In genomic region chr5:128536229-128536860, GRCh38 we compare ENCODE assay signal across 13 cellular contexts. TPM values are rescaled to one million over a fixed set of nuclear protein-coding genes. Genes with fewer than 3 reads are reported as not detected.
DNase-seq lines count a peak whose midpoint lies in the region; ATAC-seq, FAIRE-seq and TF ChIP-seq lines count a peak whose summit lies in the region.
"Had no signal": no experiment of that assay in that cellular context is flagged by ENCODE, and none has a peak within 500 bp of the region (broad histone marks: within the 10 kb centered on the region; RNA-seq: fewer than 3 reads in every experiment).

No MANE protein-coding gene starts in this region.

- ATAC-seq in right cardiac atrium, result no peak
- no peak for ATAC-seq in psoas muscle
- no peak for ATAC-seq in effector memory CD8-positive, alpha-beta T cell (replicated peaks)
- ATAC-seq in stimulated activated naive CD8-positive, alpha-beta T cell treated with anti-CD3 and anti-CD28 coated beads, Interleukin-15, amount 100 ng/mL, for 72 hours, result no peak

- H3K4me1 Mint-ChIP-seq in astrocyte (ENCODE audit: low read depth, unreplicated experiment), result peaks cover 21% of the 10 kb centered on the region
- no peaks in the 10 kb centered on the region for H3K4me1 Mint-ChIP-seq in effector memory CD8-positive, alpha-beta T cell (ENCODE audit: low read depth in 2 of 2)
- H3K4me1 Mint-ChIP-seq in stimulated activated naive CD8-positive, alpha-beta T cell treated with anti-CD3 and anti-CD28 coated beads, Interleukin-15, amount 100 ng/mL, for 72 hours, result peaks cover 8% of the 10 kb centered on the region

- no peaks in the 10 kb centered on the region for H3K27me3 Mint-ChIP-seq in astrocyte (ENCODE audit: low read depth, unreplicated experiment)
- H3K27me3 Mint-ChIP-seq in effector memory CD8-positive, alpha-beta T cell, result peaks cover 6 to 34% of the 10 kb centered on the region in 2 donors
- H3K27me3 Mint-ChIP-seq in stimulated activated naive CD8-positive, alpha-beta T cell treated with anti-CD3 and anti-CD28 coated beads, Interleukin-15, amount 100 ng/mL, for 72 hours, result peaks cover 62% of the 10 kb centered on the region

- 46% methylated on average over 27 of the region's 27 CpGs for WGBS in right cardiac atrium
- WGBS in psoas muscle, 3 donors, result 68 to 76% (median 73%) methylated on average over 27 of the region's 27 CpGs
- WGBS in suprapubic skin, result 66% methylated on average over 27 of the region's 27 CpGs

- H3K27me3 ChIP-seq in HAP-1 (ENCODE audit: low read depth) (no peaks in the 10 kb centered on the region), astrocyte (ENCODE audit: insufficient read depth, low read length) (no peaks in the 10 kb centered on the region), right cardiac atrium (ENCODE audit: control insufficient read depth, insufficient read depth) (no peaks in the 10 kb centered on the region), psoas muscle (ENCODE audit: insufficient read depth in 3 of 3, low read length in 2 of 3) (peaks cover 0 to 49% (median 20%) of the 10 kb centered on the region in 3 donors), suprapubic skin (peaks cover 40% of the 10 kb centered on the region)

- no peak for TF ChIP-seq EP300 in suprapubic skin (IDR thresholded peaks at IDR 0.05)

- no peak for FAIRE-seq in astrocyte (lab: Jason Lieb, UNC)
- FAIRE-seq: islet of Langerhans had no signal

- H3K9me3 ChIP-seq in HAP-1 (no peaks in the 10 kb centered on the region), astrocyte (ENCODE audit: insufficient read depth, low read depth, low read length) (no peaks in the 10 kb centered on the region), right cardiac atrium (ENCODE audit: control insufficient read depth, low read length) (no peaks in the 10 kb centered on the region), psoas muscle (no peaks in the 10 kb centered on the region), suprapubic skin (no peaks in the 10 kb centered on the region)

- DNase-seq in HAP-1 (ENCODE audit: low spot score in 2 of 2) (peak; percentile 3 to 55), astrocyte (ENCODE audit: low read depth) (no peak), right cardiac atrium (no peak), psoas muscle (no peak), suprapubic skin (ENCODE audit: low spot score in 2 of 2) (no peak)
- no peak for DNase-seq in stimulated activated naive CD4-positive, alpha-beta T cell treated with Interleukin-2 at 50 U/mL for 16 hours (lab: John Stamatoyannopoulos, UW)
- no peak for DNase-seq in effector memory CD8-positive, alpha-beta T cell
- no peak for DNase-seq in stimulated activated naive CD8-positive, alpha-beta T cell treated with anti-CD3 and anti-CD28 coated beads, Interleukin-15, amount 100 ng/mL, for 72 hours
- DNase-seq: central memory CD4-positive, alpha-beta T cell; DND-41; NCI-H226; SW 1271 had no signal

- no peak for TF ChIP-seq POLR2A in suprapubic skin (IDR thresholded peaks at IDR 0.05)

- H3K4me3 Mint-ChIP-seq in astrocyte (ENCODE audit: unreplicated experiment), result peak overlapping the region; percentile 93
- H3K4me3 Mint-ChIP-seq in effector memory CD8-positive, alpha-beta T cell, result no peak overlapping the region
- no peak overlapping the region for H3K4me3 Mint-ChIP-seq in stimulated activated naive CD8-positive, alpha-beta T cell treated with anti-CD3 and anti-CD28 coated beads, Interleukin-15, amount 100 ng/mL, for 72 hours

- H3K9me3 Mint-ChIP-seq in astrocyte (ENCODE audit: unreplicated experiment), result no peaks in the 10 kb centered on the region
- H3K9me3 Mint-ChIP-seq in effector memory CD8-positive, alpha-beta T cell, result no peaks in the 10 kb centered on the region
- no peaks in the 10 kb centered on the region for H3K9me3 Mint-ChIP-seq in stimulated activated naive CD8-positive, alpha-beta T cell treated with anti-CD3 and anti-CD28 coated beads, Interleukin-15, amount 100 ng/mL, for 72 hours

- peaks cover 34% of the 10 kb centered on the region for H3K79me2 ChIP-seq in astrocyte (ENCODE audit: insufficient read depth, low read length)

- H3K4me2 ChIP-seq in astrocyte (ENCODE audit: low read length), result peak overlapping the region; percentile 96

- H3K36me3 ChIP-seq in HAP-1 (replicated peaks) (peaks cover 19% of the 10 kb centered on the region), astrocyte (ENCODE audit: insufficient read depth, low read length) (no peaks in the 10 kb centered on the region), psoas muscle (ENCODE audit: insufficient read depth in 1 of 2, low read depth in 1 of 2) (no peaks in the 10 kb centered on the region), suprapubic skin (no peaks in the 10 kb centered on the region)

- no peak for TF ChIP-seq CTCF in astrocyte (IDR thresholded peaks at IDR 0.05; ENCODE audit: insufficient read depth, low read depth, low read length)
- no peak for TF ChIP-seq CTCF in psoas muscle (IDR thresholded peaks at IDR 0.05)
- TF ChIP-seq CTCF in suprapubic skin (IDR thresholded peaks at IDR 0.05), result no peak

- peaks cover 15% of the 10 kb centered on the region for H3K36me3 Mint-ChIP-seq in astrocyte (ENCODE audit: low read depth, unreplicated experiment)
- H3K36me3 Mint-ChIP-seq in effector memory CD8-positive, alpha-beta T cell (ENCODE audit: insufficient read depth), result no peaks in the 10 kb centered on the region

- H3K4me1 ChIP-seq in HAP-1 (peaks cover 22% of the 10 kb centered on the region), astrocyte (ENCODE audit: insufficient read depth, low read length) (peaks cover 4% of the 10 kb centered on the region), right cardiac atrium (ENCODE audit: control insufficient read depth, insufficient read depth, low read length) (no peaks in the 10 kb centered on the region), psoas muscle (peaks cover 12% of the 10 kb centered on the region), suprapubic skin (peaks cover 25% of the 10 kb centered on the region)

- peak overlapping the region; percentile 84 for H2AFZ ChIP-seq in astrocyte (ENCODE audit: low read depth, low read length)

- intact Hi-C loops in right cardiac atrium (cut with DNase I) (no loop called here), psoas muscle (cut with DNase I) (no loop called here)

- peak overlapping the region; percentile 42 for H3K27ac Mint-ChIP-seq in astrocyte (ENCODE audit: unreplicated experiment)
- no peak overlapping the region for H3K27ac Mint-ChIP-seq in effector memory CD8-positive, alpha-beta T cell
- H3K27ac Mint-ChIP-seq in stimulated activated naive CD8-positive, alpha-beta T cell treated with anti-CD3 and anti-CD28 coated beads, Interleukin-15, amount 100 ng/mL, for 72 hours, result no peak overlapping the region

- H3K9ac ChIP-seq in astrocyte (ENCODE audit: low read length), result peak overlapping the region; percentile 81

- H4K20me1 ChIP-seq in astrocyte (ENCODE audit: insufficient read depth, low read length), result peaks cover 21% of the 10 kb centered on the region

- in situ Hi-C loops in HAP-1 (cut with MboI; ENCODE audit: low sequenced_read_pairs), result no loop called here

- H3K27ac ChIP-seq in astrocyte (ENCODE audit: low read depth, low read length) (no peak overlapping the region), right cardiac atrium (ENCODE audit: low read length) (no peak overlapping the region), psoas muscle (no peak overlapping the region), suprapubic skin (no peak overlapping the region)

- peak overlapping the region; percentile 72 for H3K4me3 ChIP-seq in HAP-1
- peak overlapping the region; percentile 75 for H3K4me3 ChIP-seq in astrocyte (ENCODE audit: insufficient read depth, low read depth, low read length)
- H3K4me3 ChIP-seq in right cardiac atrium (ENCODE audit: low read length), result peak overlapping the region; percentile 39
- peak overlapping the region; percentile 72 for H3K4me3 ChIP-seq in psoas muscle
- H3K4me3 ChIP-seq in suprapubic skin, result no peak overlapping the region

RNA-seq across cellular contexts. Expression of gene FBN2, which starts 1.7 kb away (rescaled TPM):
- 105 and 176 TPM in 2 replicates for total RNA-seq in astrocyte
- 1 to 10 TPM in 2 of 4 donors, under 1 TPM in 2; 0.51 to 1.7 (median 0.94) TPM for total RNA-seq in right cardiac atrium
- polyA plus RNA-seq in right cardiac atrium, result 1.5 TPM
- total RNA-seq in psoas muscle, result under 1 TPM; 0.02 to 0.46 (median 0.13) TPM
- polyA plus RNA-seq in psoas muscle, result under 1 TPM in 2 of 3 donors, not detected in 1; under 0.01 to 0.03 TPM
- total RNA-seq in suprapubic skin, result 1 to 10 TPM in 1 of 4 donors, under 1 TPM in 3; 0.24 to 1.3 (median 0.89) TPM

Comparison
In these comparisons a context has a peak if more than half of its experiments do, and no peak if none do; other contexts are left out.
1. DNase-seq: peak in HAP-1 (2 of 2); none in astrocyte (single experiment), right cardiac atrium (0 of 3), psoas muscle (0 of 2), stimulated activated naive CD4-positive, alpha-beta T cell treated with Interleukin-2 at 50 U/mL for 16 hours (single experiment), suprapubic skin (0 of 2), effector memory CD8-positive, alpha-beta T cell (0 of 3) and stimulated activated naive CD8-positive, alpha-beta T cell treated with anti-CD3 and anti-CD28 coated beads, Interleukin-15, amount 100 ng/mL, for 72 hours (0 of 2).
2. RNA of gene FBN2, which starts 1.7 kb away (total RNA-seq): 105 to 176 TPM in astrocyte; 0.51 to 1.7 TPM in right cardiac atrium, 0.24 to 1.3 TPM in suprapubic skin and 0.02 to 0.46 TPM in psoas muscle; every median in the first group is over 10 times any median in the second.